Comparison of ENCODE assay signal across 2 cellular contexts in the genomic region with DNA sequence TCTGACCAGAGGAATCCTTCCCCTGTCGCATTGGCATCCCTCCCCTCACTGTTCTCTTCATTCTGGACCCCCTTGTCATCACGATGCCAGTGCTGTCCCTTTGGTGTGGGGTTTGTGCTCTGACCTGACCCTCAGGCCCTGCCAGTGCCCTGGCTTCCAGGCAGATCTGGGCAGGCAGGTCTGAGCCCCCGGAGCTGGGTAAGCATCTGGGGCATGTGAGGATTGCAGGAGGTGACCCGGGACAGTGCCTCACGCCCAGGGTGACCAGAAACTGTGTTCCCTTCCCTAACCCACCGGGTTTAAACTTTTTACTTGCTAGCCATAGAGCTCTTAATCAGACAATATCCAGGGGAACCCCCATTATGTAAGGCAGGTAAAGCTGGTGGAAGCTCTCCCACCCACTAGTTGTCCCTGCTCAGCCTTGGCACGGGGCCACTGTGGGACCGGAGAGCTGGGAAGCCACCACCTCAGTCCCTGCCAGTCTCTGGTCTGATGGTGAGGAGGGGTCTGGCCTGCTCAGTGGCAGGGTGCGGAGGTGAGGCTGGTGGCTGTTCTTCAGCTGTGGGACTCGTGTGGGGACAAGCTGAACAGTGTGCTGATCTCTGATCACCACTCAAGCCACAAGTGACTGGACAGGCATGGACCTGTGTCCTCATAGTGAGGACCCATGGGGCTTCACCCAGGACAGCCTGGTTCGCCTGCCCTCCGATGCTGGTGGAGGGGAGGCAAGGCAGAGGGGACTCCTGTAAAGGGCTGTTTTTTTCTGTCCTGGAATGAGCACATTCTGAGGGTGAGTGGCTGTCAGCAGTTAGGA.
TF ChIP-seq lines count a peak whose summit lies in the region.

No MANE protein-coding gene starts in this region.

TF ChIP-seq in SK-N-SH, 30 proteins besides CTCF, POLR2A, EP300 and RAD21 (continued from another document):
- TF ChIP-seq SMC3 (IDR thresholded peaks at IDR 0.05; ENCODE audit: low read depth, low read length) (no peak), EZH2phosphoT487 (IDR thresholded peaks at IDR 0.05; ENCODE audit: borderline replicate concordance, low read depth) (no peak)
- TF ChIP-seq, protein P1, sequence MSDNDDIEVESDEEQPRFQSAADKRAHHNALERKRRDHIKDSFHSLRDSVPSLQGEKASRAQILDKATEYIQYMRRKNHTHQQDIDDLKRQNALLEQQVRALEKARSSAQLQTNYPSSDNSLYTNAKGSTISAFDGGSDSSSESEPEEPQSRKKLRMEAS (IDR thresholded peaks at IDR 0.05; ENCODE audit: low read depth) = no peak

TF ChIP-seq in SK-N-SH treated with all-trans-retinoic acid at 6 μM for 48 hours, 23 proteins besides CTCF, POLR2A, EP300 and RAD21 (continued from another document):
- TF ChIP-seq TOX (CRISPR knock-in tag; IDR thresholded peaks at IDR 0.05; ENCODE audit: borderline replicate concordance) (no peak), RARB (CRISPR knock-in tag; IDR thresholded peaks at IDR 0.05) (no peak)
- TF ChIP-seq, protein P2, sequence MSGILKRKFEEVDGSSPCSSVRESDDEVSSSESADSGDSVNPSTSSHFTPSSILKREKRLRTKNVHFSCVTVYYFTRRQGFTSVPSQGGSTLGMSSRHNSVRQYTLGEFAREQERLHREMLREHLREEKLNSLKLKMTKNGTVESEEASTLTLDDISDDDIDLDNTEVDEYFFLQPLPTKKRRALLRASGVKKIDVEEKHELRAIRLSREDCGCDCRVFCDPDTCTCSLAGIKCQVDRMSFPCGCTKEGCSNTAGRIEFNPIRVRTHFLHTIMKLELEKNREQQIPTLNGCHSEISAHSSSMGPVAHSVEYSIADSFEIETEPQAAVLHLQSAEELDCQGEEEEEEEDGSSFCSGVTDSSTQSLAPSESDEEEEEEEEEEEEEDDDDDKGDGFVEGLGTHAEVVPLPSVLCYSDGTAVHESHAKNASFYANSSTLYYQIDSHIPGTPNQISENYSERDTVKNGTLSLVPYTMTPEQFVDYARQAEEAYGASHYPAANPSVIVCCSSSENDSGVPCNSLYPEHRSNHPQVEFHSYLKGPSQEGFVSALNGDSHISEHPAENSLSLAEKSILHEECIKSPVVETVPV (CRISPR knock-in tag; IDR thresholded peaks at IDR 0.05) = no peak
- TF ChIP-seq, protein P3, sequence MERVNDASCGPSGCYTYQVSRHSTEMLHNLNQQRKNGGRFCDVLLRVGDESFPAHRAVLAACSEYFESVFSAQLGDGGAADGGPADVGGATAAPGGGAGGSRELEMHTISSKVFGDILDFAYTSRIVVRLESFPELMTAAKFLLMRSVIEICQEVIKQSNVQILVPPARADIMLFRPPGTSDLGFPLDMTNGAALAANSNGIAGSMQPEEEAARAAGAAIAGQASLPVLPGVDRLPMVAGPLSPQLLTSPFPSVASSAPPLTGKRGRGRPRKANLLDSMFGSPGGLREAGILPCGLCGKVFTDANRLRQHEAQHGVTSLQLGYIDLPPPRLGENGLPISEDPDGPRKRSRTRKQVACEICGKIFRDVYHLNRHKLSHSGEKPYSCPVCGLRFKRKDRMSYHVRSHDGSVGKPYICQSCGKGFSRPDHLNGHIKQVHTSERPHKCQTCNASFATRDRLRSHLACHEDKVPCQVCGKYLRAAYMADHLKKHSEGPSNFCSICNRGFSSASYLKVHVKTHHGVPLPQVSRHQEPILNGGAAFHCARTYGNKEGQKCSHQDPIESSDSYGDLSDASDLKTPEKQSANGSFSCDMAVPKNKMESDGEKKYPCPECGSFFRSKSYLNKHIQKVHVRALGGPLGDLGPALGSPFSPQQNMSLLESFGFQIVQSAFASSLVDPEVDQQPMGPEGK (CRISPR knock-in tag; IDR thresholded peaks at IDR 0.05; ENCODE audit: borderline replicate concordance) = no peak
